ENCODE assay signal across 1 cellular context in the genomic region with DNA sequence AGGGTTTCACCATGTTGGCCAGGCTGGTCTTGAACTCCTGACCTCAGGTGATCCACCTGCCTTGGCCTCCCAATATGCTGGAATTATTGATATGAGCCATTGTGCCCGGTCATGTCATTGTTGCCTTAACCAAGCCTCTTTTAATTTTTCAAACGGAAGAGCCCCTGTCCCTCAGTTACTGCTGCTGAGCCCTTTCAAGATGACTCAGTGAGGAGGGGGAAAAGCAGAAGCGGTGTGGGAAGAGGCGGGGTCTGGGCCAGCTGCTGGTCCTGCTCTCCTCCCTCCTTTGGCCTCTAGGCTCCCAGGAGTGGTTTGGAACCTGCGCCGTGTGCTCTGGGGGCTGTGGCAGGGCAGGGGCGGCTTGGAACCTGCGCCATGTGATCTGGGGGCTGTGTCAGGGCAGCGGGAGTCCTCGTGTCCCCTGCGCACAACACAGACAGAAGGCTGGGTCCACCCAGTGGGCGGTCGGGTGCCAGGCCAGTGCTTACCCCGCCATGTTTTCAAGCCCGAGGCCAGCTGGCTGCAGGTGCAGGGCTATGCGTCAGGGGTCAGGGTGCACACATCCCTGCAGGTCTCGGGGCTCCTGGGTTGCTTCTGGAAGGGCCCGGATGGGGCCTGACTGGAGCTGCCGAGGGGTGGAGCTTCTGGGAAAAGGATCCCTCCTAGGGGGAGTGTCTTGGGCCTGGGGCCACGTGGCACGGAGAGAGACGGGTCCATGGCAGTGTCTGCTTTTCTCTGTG.
TF ChIP-seq lines count a peak whose summit lies in the region.

A gene with protein sequence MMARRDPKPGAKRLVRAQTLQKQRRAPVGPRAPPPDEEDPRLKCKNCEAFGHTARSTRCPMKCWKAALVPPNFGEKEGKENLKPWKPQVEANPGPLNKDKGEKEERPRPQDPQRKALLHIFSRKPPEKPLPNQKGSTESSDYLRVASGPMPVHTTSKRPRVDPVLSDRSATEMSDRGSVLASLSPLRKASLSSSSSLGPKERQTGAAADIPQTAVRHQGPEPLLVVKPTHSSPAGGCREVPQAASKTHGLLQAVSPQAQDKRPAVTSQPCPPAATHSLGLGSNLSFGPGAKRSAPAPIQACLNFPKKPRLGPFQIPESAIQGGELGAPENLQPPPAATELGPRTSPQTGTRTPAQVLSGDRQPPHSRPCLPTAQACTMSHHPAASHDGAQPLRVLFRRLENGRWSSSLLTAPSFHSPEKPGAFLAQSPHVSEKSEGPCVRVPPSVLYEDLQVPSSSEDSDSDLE (minus strand): TSS at position 627 of the 740 bp plus-strand sequence. CDS start 2,786 bp downstream, outside the sequence.

TF ChIP-seq in K562, 482 proteins besides CTCF, POLR2A, EP300 and RAD21 (continued from another document):
- TF ChIP-seq, protein P1, sequence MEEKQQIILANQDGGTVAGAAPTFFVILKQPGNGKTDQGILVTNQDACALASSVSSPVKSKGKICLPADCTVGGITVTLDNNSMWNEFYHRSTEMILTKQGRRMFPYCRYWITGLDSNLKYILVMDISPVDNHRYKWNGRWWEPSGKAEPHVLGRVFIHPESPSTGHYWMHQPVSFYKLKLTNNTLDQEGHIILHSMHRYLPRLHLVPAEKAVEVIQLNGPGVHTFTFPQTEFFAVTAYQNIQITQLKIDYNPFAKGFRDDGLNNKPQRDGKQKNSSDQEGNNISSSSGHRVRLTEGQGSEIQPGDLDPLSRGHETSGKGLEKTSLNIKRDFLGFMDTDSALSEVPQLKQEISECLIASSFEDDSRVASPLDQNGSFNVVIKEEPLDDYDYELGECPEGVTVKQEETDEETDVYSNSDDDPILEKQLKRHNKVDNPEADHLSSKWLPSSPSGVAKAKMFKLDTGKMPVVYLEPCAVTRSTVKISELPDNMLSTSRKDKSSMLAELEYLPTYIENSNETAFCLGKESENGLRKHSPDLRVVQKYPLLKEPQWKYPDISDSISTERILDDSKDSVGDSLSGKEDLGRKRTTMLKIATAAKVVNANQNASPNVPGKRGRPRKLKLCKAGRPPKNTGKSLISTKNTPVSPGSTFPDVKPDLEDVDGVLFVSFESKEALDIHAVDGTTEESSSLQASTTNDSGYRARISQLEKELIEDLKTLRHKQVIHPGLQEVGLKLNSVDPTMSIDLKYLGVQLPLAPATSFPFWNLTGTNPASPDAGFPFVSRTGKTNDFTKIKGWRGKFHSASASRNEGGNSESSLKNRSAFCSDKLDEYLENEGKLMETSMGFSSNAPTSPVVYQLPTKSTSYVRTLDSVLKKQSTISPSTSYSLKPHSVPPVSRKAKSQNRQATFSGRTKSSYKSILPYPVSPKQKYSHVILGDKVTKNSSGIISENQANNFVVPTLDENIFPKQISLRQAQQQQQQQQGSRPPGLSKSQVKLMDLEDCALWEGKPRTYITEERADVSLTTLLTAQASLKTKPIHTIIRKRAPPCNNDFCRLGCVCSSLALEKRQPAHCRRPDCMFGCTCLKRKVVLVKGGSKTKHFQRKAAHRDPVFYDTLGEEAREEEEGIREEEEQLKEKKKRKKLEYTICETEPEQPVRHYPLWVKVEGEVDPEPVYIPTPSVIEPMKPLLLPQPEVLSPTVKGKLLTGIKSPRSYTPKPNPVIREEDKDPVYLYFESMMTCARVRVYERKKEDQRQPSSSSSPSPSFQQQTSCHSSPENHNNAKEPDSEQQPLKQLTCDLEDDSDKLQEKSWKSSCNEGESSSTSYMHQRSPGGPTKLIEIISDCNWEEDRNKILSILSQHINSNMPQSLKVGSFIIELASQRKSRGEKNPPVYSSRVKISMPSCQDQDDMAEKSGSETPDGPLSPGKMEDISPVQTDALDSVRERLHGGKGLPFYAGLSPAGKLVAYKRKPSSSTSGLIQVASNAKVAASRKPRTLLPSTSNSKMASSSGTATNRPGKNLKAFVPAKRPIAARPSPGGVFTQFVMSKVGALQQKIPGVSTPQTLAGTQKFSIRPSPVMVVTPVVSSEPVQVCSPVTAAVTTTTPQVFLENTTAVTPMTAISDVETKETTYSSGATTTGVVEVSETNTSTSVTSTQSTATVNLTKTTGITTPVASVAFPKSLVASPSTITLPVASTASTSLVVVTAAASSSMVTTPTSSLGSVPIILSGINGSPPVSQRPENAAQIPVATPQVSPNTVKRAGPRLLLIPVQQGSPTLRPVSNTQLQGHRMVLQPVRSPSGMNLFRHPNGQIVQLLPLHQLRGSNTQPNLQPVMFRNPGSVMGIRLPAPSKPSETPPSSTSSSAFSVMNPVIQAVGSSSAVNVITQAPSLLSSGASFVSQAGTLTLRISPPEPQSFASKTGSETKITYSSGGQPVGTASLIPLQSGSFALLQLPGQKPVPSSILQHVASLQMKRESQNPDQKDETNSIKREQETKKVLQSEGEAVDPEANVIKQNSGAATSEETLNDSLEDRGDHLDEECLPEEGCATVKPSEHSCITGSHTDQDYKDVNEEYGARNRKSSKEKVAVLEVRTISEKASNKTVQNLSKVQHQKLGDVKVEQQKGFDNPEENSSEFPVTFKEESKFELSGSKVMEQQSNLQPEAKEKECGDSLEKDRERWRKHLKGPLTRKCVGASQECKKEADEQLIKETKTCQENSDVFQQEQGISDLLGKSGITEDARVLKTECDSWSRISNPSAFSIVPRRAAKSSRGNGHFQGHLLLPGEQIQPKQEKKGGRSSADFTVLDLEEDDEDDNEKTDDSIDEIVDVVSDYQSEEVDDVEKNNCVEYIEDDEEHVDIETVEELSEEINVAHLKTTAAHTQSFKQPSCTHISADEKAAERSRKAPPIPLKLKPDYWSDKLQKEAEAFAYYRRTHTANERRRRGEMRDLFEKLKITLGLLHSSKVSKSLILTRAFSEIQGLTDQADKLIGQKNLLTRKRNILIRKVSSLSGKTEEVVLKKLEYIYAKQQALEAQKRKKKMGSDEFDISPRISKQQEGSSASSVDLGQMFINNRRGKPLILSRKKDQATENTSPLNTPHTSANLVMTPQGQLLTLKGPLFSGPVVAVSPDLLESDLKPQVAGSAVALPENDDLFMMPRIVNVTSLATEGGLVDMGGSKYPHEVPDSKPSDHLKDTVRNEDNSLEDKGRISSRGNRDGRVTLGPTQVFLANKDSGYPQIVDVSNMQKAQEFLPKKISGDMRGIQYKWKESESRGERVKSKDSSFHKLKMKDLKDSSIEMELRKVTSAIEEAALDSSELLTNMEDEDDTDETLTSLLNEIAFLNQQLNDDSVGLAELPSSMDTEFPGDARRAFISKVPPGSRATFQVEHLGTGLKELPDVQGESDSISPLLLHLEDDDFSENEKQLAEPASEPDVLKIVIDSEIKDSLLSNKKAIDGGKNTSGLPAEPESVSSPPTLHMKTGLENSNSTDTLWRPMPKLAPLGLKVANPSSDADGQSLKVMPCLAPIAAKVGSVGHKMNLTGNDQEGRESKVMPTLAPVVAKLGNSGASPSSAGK (IDR thresholded peaks at IDR 0.05): peak; percentile 66
TF ChIP-seq in K562: peak in this region for 23; not testable (repeated sequence) for 459.
